ENCODE assay signal across 8 cellular contexts in the genomic region with DNA sequence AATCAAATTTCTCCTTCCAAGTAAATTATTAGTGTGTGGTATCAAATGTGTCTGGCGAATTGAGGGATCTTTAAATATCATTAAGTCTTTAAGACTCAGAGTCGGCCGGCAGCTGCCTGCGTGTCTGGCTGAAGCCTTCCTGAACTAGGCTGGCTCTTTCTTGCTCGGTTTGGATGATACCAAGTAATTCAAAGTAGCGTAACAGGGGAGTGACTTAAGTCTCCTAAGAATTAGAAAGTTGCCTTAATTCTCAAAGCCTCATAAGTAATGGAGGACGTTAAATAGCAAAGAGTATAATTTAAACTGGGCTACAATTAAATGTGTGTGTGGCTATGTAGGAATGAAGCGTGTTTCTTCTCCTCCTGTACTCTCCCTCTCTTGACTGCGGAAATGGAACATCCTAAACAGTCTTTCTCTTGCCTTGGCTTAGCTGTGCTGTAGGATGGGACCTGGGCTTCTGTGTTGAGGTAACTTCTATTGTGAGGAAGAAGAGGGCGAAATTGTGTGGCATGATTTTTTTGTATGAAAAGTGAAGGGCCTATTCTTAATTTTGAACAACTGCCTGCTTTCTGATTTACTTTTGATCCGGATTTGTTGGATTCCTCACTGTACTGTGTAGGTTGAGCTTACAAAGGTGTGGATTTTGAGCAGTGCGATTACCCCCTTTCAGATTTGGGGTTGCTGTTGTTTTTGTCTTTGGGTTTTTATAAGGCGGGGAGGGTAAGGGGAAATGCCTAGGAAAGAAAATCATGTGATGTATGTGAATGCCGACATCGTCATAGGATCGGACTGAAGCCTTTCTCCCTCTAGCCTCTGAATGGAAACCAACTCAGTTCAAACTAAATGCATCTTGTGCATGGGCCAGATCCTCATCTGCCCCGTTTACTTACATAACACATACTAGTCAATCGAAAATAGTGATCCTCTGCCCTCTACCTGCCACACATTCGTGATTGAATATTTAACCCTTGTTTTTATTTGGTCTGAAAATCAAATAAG. TPM values are rescaled to one million over a fixed set of nuclear protein-coding genes. Genes with fewer than 3 reads are reported as not detected.
DNase-seq lines count a peak whose midpoint lies in the region; ATAC-seq and TF ChIP-seq lines count a peak whose summit lies in the region.

No MANE protein-coding gene starts in this region.

- TF ChIP-seq CTCF in gastrocnemius medialis (IDR thresholded peaks at IDR 0.05 in 4 of 5, conservative IDR thresholded peaks at IDR 0.05 in 1 of 5): no peak

- peaks cover 28% of the 10 kb centered on the region for H3K4me1 ChIP-seq in Karpas-422 (ENCODE audit: low read length)
- peaks cover 9% of the 10 kb centered on the region for H3K4me1 ChIP-seq in right cardiac atrium (ENCODE audit: control insufficient read depth, insufficient read depth, low read length)
- H3K4me1 ChIP-seq in gastrocnemius medialis: peaks cover 75 to 90% of the 10 kb centered on the region in 2 donors

- H3K9me3 ChIP-seq in Karpas-422 (ENCODE audit: low read length): no peaks in the 10 kb centered on the region
- no peaks in the 10 kb centered on the region for H3K9me3 ChIP-seq in right cardiac atrium (ENCODE audit: control insufficient read depth, low read length)
- no peaks in the 10 kb centered on the region for H3K9me3 ChIP-seq in gastrocnemius medialis

- DNase-seq in GM04504 (ENCODE audit: low read depth): peak; percentile 72
- DNase-seq in GOT3 (lab: John Stamatoyannopoulos, UW): peak; percentile 36
- DNase-seq in Karpas-422: peak; percentile 90
- peak; percentile 93 for DNase-seq in SK-N-DZ (ENCODE audit: low spot score)
- DNase-seq in right cardiac atrium: peak; percentile 42 to 79 (median 74)
- DNase-seq in gastrocnemius medialis: peak; percentile 43 to 62
- DNase-seq in NCI-H1092 (lab: John Stamatoyannopoulos, UW): no peak

- in situ Hi-C loops in gastrocnemius medialis (cut with MboI; ENCODE audit: low sequenced_read_pairs in 4 of 4): no loop called here

- H3K36me3 ChIP-seq in Karpas-422 (ENCODE audit: insufficient read depth, low read length): no peaks in the 10 kb centered on the region
- no peaks in the 10 kb centered on the region for H3K36me3 ChIP-seq in gastrocnemius medialis

- H3K27me3 ChIP-seq in Karpas-422 (ENCODE audit: low read length) (no peaks in the 10 kb centered on the region), right cardiac atrium (ENCODE audit: control insufficient read depth, insufficient read depth) (no peaks in the 10 kb centered on the region), gastrocnemius medialis (no peaks in the 10 kb centered on the region)

- ATAC-seq in right cardiac atrium (peak; percentile 87 to 88), gastrocnemius medialis (peak; percentile 86 to 91)

- H3K4me3 ChIP-seq in Karpas-422 (ENCODE audit: low read length) (peak overlapping the region; percentile 70), right cardiac atrium (ENCODE audit: low read length) (peak overlapping the region; percentile 73), gastrocnemius medialis (peak overlapping the region; percentile 49 to 55 (median 53))

- peak overlapping the region; percentile 95 for H2AFZ ChIP-seq in Karpas-422 (ENCODE audit: low read length)

- H3K27ac ChIP-seq in Karpas-422 (ENCODE audit: low read length) (peak overlapping the region; percentile 42; the same call in 1 of the 2 replicates), angular gyrus (ENCODE audit: low read depth, low read length) (peak overlapping the region; percentile 84), right cardiac atrium (ENCODE audit: low read length) (peak overlapping the region; percentile 78), gastrocnemius medialis (peak overlapping the region; percentile 89 to 99 (median 95))

- intact Hi-C loops in right cardiac atrium (cut with DNase I) (loop anchor here in 1 of 4 donors (10.0 kb wide), 1 partner anchor 47 kb away; no protein-coding TSS in a partner anchor), gastrocnemius medialis (cut with DNase I; ENCODE audit: low total_unique reads) (no loop called here)

- no peaks in the 10 kb centered on the region for H3K9me2 ChIP-seq in Karpas-422 (replicated peaks; ENCODE audit: insufficient read depth, low read length)

- H3K9ac ChIP-seq in Karpas-422 (ENCODE audit: low read length): peak overlapping the region; percentile 65

- no peaks in the 10 kb centered on the region for H4K20me1 ChIP-seq in Karpas-422 (ENCODE audit: insufficient read depth, low read depth, low read length)

- H3K79me2 ChIP-seq in Karpas-422 (ENCODE audit: low read length): no peaks in the 10 kb centered on the region

- 4% methylated on average over 19 of the region's 19 CpGs for WGBS in right cardiac atrium

- peak overlapping the region; percentile 76 for H3K4me2 ChIP-seq in Karpas-422 (ENCODE audit: low read depth, low read length, poor library complexity, severe bottlenecking)

- peak; percentile 65 to 70 for TF ChIP-seq POLR2A in gastrocnemius medialis (IDR thresholded peaks at IDR 0.05)

RNA-seq across cellular contexts. Expression of a gene that starts 29.9 kb away (rescaled TPM):
- total RNA-seq in Karpas-422 (2014; rRNA removed; shearing (Covaris generic); ENCODE audit: low replicate concordance): 1.4 and 3.5 TPM in 2 replicates
- 11.3 and 13.5 TPM in 2 replicates for polyA plus RNA-seq in SK-N-DZ (2014; cell fraction: cytosol; rRNA removed)
- 6.8 and 8.3 TPM in 2 replicates for polyA plus RNA-seq in SK-N-DZ (2014; cell fraction: nucleus; rRNA removed)
- total RNA-seq in right cardiac atrium (100 to 1,000 TPM in 2 of 4 donors, 10 to 100 TPM in 2; 92.4 to 152 (median 98.8) TPM), gastrocnemius medialis (100 to 1,000 TPM in 2 of 4 donors, 10 to 100 TPM in 2; 97.8 to 109 (median 102) TPM)
- polyA plus RNA-seq in right cardiac atrium: 23.9 TPM

Comparison
In these comparisons a context has a peak if more than half of its experiments do, and no peak if none do; other contexts are left out.
1. H3K27ac ChIP-seq: peak in every context shown above with its lines; median percentile 95 in gastrocnemius medialis; 84 in angular gyrus; 78 in right cardiac atrium; 42 in Karpas-422.
2. RNA of a gene that starts 29.9 kb away (total RNA-seq): 97.8 to 109 TPM in gastrocnemius medialis and 92.4 to 152 TPM in right cardiac atrium; 1.4 to 3.5 TPM in Karpas-422; every median in the first group is over 10 times any median in the second.
3. Peak in every context shown above with its lines, with median percentiles within 50 percentile points of each other: H3K4me3 ChIP-seq.